ENCODE assay signal across 21 cellular contexts in the genomic region with DNA sequence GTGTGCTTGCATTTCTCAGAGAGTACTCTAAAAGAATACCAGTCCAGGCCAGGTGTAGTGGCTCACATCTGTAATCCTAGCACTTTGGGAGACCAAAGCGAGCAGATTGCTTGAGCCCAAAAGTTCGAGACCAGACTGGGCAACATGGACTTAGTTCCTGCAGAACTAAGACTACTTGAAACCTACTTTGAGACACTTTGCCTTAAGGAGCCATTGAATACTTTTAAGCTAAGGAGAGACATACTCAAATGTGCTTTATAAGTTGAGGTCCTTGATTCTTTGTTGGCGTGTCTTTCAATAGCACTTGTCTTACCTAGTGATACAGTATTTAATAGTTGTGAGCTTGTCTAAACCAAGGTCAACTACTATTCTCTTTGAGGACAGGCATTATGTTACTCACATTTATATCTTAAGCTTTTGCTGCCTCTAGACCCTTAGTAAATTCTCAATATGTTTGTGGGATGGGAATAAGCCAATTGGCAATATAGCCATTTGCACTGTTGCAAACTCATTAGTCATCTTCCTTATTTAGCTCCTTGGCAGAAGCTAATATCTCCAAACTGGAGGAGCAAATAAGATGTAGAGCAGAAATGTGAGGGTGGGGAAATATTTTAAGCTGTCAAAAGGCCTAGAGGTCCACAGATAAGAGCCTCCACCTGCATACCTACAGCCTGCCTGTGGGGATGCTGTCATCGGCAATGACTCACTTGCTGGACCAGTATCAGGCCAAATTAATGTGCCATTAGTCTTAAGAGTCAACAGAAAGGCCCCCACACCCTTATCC. TPM values are rescaled to one million over a fixed set of nuclear protein-coding genes. Genes with fewer than 3 reads are reported as not detected.
DNase-seq lines count a peak whose midpoint lies in the region; ATAC-seq and TF ChIP-seq lines count a peak whose summit lies in the region.
"Had no signal": no experiment of that assay in that cellular context is flagged by ENCODE, and none has a peak within 500 bp of the region (broad histone marks: within the 10 kb centered on the region; RNA-seq: fewer than 3 reads in every experiment).

No MANE protein-coding gene starts in this region.

- DNase-seq in AG08395 (ENCODE audit: low spot score): peak; percentile 48
- DNase-seq in HCT116 (ENCODE audit: low read depth, low spot score): no peak
- peak; percentile 21 to 54 for DNase-seq in cardiac fibroblast (ENCODE audit: low read depth in 2 of 2)
- peak; percentile 41 for DNase-seq in lung (ENCODE audit: low spot score)
- DNase-seq in GM19240 (ENCODE audit: insufficient read length, low spot score): no peak
- DNase-seq in CD8-positive, alpha-beta T cell: no peak
- no peak for DNase-seq in stimulated activated CD4-positive, alpha-beta T cell treated with anti-CD3 and anti-CD28 coated beads, Interleukin-15, amount 100 ng/mL, for 24 hours
- no peak for DNase-seq in middle frontal gyrus (ENCODE audit: extremely low spot score, low spot score)
- DNase-seq: activated CD4-positive, alpha-beta memory T cell treated with anti-CD3 and anti-CD28 coated beads for 36 hours; activated T-cell treated with anti-CD3 and anti-CD28 coated beads, Interleukin-2, amount 50 U/mL, for 48 hours; NCI-H1092; NCI-H2081 treated with DMSO at 0.1 percent for 48 hours; NCI-H526 treated with DMSO at 0.1 percent for 48 hours; SJCRH30; stimulated activated naive CD4-positive, alpha-beta T cell treated with Interleukin-2 at 50 U/mL for 16 hours; T-helper 17 cell; tibial artery had no signal

- no peaks in the 10 kb centered on the region for H3K4me1 Mint-ChIP-seq in CD8-positive, alpha-beta T cell (ENCODE audit: low read depth)
- H3K4me1 Mint-ChIP-seq: activated naive CD4-positive, alpha-beta T cell treated with anti-CD3 and anti-CD28 coated beads, Interleukin-2, amount 50 U/mL, for 24 hours; brain; T-helper 17 cell had no signal

- no peaks in the 10 kb centered on the region for H4K20me1 ChIP-seq in HCT116 (ENCODE audit: insufficient read depth)

- H3K36me3 Mint-ChIP-seq in CD8-positive, alpha-beta T cell: peaks cover 67% of the 10 kb centered on the region
- H3K36me3 Mint-ChIP-seq: brain had no signal

- H3K9me3 ChIP-seq in HCT116 (ENCODE audit: control insufficient read depth in 1 of 2, insufficient read depth in 1 of 2, low read depth in 1 of 2, low read length in 2 of 2) (no peaks in the 10 kb centered on the region), lung (ENCODE audit: control insufficient read depth in 2 of 2, insufficient read depth in 1 of 2, low read length in 1 of 2) (no peaks in the 10 kb centered on the region)
- no peaks in the 10 kb centered on the region for H3K9me3 ChIP-seq in CD8-positive, alpha-beta T cell (ENCODE audit: low read length)
- H3K9me3 ChIP-seq: SJCRH30, tibial artery had no signal

- no peak overlapping the region for H3K27ac ChIP-seq in HCT116 (ENCODE audit: low read depth, low read length)
- no peak overlapping the region for H3K27ac ChIP-seq in lung (ENCODE audit: low read depth in 1 of 2, low read length in 1 of 2)
- H3K27ac ChIP-seq in CD8-positive, alpha-beta T cell (ENCODE audit: low read depth, low read length): no peak overlapping the region
- H3K27ac ChIP-seq: SJCRH30, tibial artery, VCaP had no signal

- no peaks in the 10 kb centered on the region for H3K9me3 Mint-ChIP-seq in CD8-positive, alpha-beta T cell
- H3K9me3 Mint-ChIP-seq: activated CD4-positive, alpha-beta memory T cell treated with anti-CD3 and anti-CD28 coated beads for 36 hours; activated naive CD4-positive, alpha-beta T cell treated with anti-CD3 and anti-CD28 coated beads, Interleukin-2, amount 50 U/mL, for 24 hours; brain; dendritic cell treated with granulocyte-macrophage colony-stimulating factor and Interleukin-4, amounts not matched to agents 40 ng/mL and 50 ng/mL, for 4 days had no signal

- H3K4me3 ChIP-seq in HCT116 (replicated peaks in 1 of 2; ENCODE audit: low read depth in 1 of 2, low read length in 2 of 2): no peak overlapping the region
- H3K4me3 ChIP-seq in cardiac fibroblast (replicated peaks in 1 of 2; ENCODE audit: low read depth in 2 of 2, low read length in 2 of 2): no peak overlapping the region
- no peak overlapping the region for H3K4me3 ChIP-seq in lung
- H3K4me3 ChIP-seq in CD8-positive, alpha-beta T cell (ENCODE audit: low read depth, low read length): no peak overlapping the region
- H3K4me3 ChIP-seq: SJCRH30, tibial artery had no signal

- 69 to 89% methylated on average over 4 of the region's 4 CpGs for WGBS in lung, 2 donors

- TF ChIP-seq POLR2A in HCT116 (IDR thresholded peaks at IDR 0.05; ENCODE audit: borderline replicate concordance, extremely low read depth, insufficient read depth, insufficient read length): no peak

- H3K4me1 ChIP-seq in HCT116 (ENCODE audit: control insufficient read depth in 1 of 2, insufficient read depth in 2 of 2, low read length in 2 of 2): 0 out of 4 replicates have a peak, but pooled peaks cover 0 to under 1% of the 10 kb centered on the region in 2 experiments
- no peaks in the 10 kb centered on the region for H3K4me1 ChIP-seq in lung (ENCODE audit: control insufficient read depth in 2 of 2, insufficient read depth in 2 of 2, low read length in 2 of 2)
- no peaks in the 10 kb centered on the region for H3K4me1 ChIP-seq in CD8-positive, alpha-beta T cell (ENCODE audit: insufficient read depth, low read length)
- H3K4me1 ChIP-seq: SJCRH30, tibial artery had no signal

- CTCF ChIA-PET in HCT116 (lab: Charles Lee): no interaction called here
- CTCF ChIA-PET in CD8-positive, alpha-beta T cell (lab: Charles Lee): no interaction called here

- H3K9me2 ChIP-seq in HCT116 (ENCODE audit: insufficient read depth): no peaks in the 10 kb centered on the region

- H2AFZ ChIP-seq in HCT116 (ENCODE audit: low read depth, low read length, poor library complexity, severe bottlenecking): no peak overlapping the region

- no peak for TF ChIP-seq RAD21 in HCT116 (IDR thresholded peaks at IDR 0.05; ENCODE audit: low read depth)

- H3K27ac Mint-ChIP-seq in CD8-positive, alpha-beta T cell: no peak overlapping the region
- H3K27ac Mint-ChIP-seq: activated CD4-positive, alpha-beta memory T cell treated with anti-CD3 and anti-CD28 coated beads for 36 hours; activated naive CD4-positive, alpha-beta T cell treated with anti-CD3 and anti-CD28 coated beads, Interleukin-2, amount 50 U/mL, for 24 hours; dendritic cell treated with granulocyte-macrophage colony-stimulating factor and Interleukin-4, amounts not matched to agents 40 ng/mL and 50 ng/mL, for 4 days; T-helper 17 cell had no signal

- POLR2A ChIA-PET in HCT116 (lab: Charles Lee): no interaction called here
- POLR2A ChIA-PET in CD8-positive, alpha-beta T cell (lab: Charles Lee): no interaction called here

- no peak overlapping the region for H3K9ac ChIP-seq in HCT116 (ENCODE audit: low read length)

- H3K27me3 ChIP-seq in HCT116 (ENCODE audit: insufficient read depth, low read length) (no peaks in the 10 kb centered on the region), lung (ENCODE audit: control insufficient read depth, insufficient read depth) (no peaks in the 10 kb centered on the region)
- H3K27me3 ChIP-seq in CD8-positive, alpha-beta T cell (ENCODE audit: insufficient read depth, low read length): no peaks in the 10 kb centered on the region
- H3K27me3 ChIP-seq: SJCRH30, tibial artery had no signal

- no TSS peak for BruUV-seq in HCT116 (replicated peaks; lab: Mats Ljungman, UMichigan)

- no peaks in the 10 kb centered on the region for H3K27me3 Mint-ChIP-seq in CD8-positive, alpha-beta T cell (ENCODE audit: low read depth)
- H3K27me3 Mint-ChIP-seq: activated CD4-positive, alpha-beta memory T cell treated with anti-CD3 and anti-CD28 coated beads for 36 hours; activated naive CD4-positive, alpha-beta T cell treated with anti-CD3 and anti-CD28 coated beads, Interleukin-2, amount 50 U/mL, for 24 hours; brain; dendritic cell treated with granulocyte-macrophage colony-stimulating factor and Interleukin-4, amounts not matched to agents 40 ng/mL and 50 ng/mL, for 4 days; T-helper 17 cell had no signal

- no peak overlapping the region for H3K4me3 Mint-ChIP-seq in CD8-positive, alpha-beta T cell
- H3K4me3 Mint-ChIP-seq: activated CD4-positive, alpha-beta memory T cell treated with anti-CD3 and anti-CD28 coated beads for 36 hours; activated naive CD4-positive, alpha-beta T cell treated with anti-CD3 and anti-CD28 coated beads, Interleukin-2, amount 50 U/mL, for 24 hours; brain; dendritic cell treated with granulocyte-macrophage colony-stimulating factor and Interleukin-4, amounts not matched to agents 40 ng/mL and 50 ng/mL, for 4 days; T-helper 17 cell had no signal

- TF ChIP-seq CTCF in HCT116 (IDR thresholded peaks at IDR 0.05 in 2 of 3, conservative IDR thresholded peaks at IDR 0.05 in 1 of 3; ENCODE audit: borderline replicate concordance in 1 of 3, insufficient read depth in 1 of 3, low read depth in 2 of 3, low read length in 2 of 3): no peak
- TF ChIP-seq CTCF in cardiac fibroblast (IDR thresholded peaks at IDR 0.05; ENCODE audit: low read depth, low read length): no peak
- TF ChIP-seq CTCF in lung (IDR thresholded peaks at IDR 0.05; ENCODE audit: control extremely low read depth, extremely low read depth): no peak
- TF ChIP-seq CTCF in CD8-positive, alpha-beta T cell (IDR thresholded peaks at IDR 0.05): no peak

- H3K36me3 ChIP-seq in HCT116 (ENCODE audit: control insufficient read depth in 1 of 2, insufficient read depth in 2 of 2, low read length in 2 of 2) (peaks cover 0 to 3% of the 10 kb centered on the region in 2 experiments; a peak in 1 of 4 replicates), lung (ENCODE audit: control insufficient read depth in 2 of 2, insufficient read depth in 2 of 2, low read length in 2 of 2) (peaks cover 21 to 35% of the 10 kb centered on the region in 2 donors)
- no peaks in the 10 kb centered on the region for H3K36me3 ChIP-seq in CD8-positive, alpha-beta T cell (ENCODE audit: insufficient read depth, low read length)
- H3K36me3 ChIP-seq: SJCRH30 had no signal

- intact Hi-C loops in HCT116 (cut with micrococcal nuclease): no loop called here
- intact Hi-C loops in CD8-positive, alpha-beta T cell (cut with DNase I, micrococcal nuclease): no loop called here

- RAD21 ChIA-PET in HCT116 (lab: Charles Lee; ENCODE audit: low non-redundant PET in 1 of 2, low total read pairs in 2 of 2, uncharacterized antibody in 2 of 2, unreplicated experiment in 2 of 2): no interaction called here

- H3K79me2 ChIP-seq in HCT116 (ENCODE audit: insufficient read depth, low read length): no peaks in the 10 kb centered on the region

- ATAC-seq in HCT116 (peak; percentile 42; the same call in 1 of the 2 replicates), lung (ENCODE audit: insufficient read depth, low FRiP score) (peak; percentile 68)
- no peak for ATAC-seq in CD8-positive, alpha-beta T cell
- ATAC-seq: T-helper 17 cell had no signal

- H3K4me2 ChIP-seq in HCT116 (ENCODE audit: low read length): no peak overlapping the region

RNA-seq across cellular contexts. Expression of gene SCPEP1, which starts 16.3 kb away (rescaled TPM):
- total RNA-seq in HCT116 (2021; ENCODE audit: unreplicated experiment) (28.3 TPM), lung (100 to 1,000 TPM in 1 of 2 donors, 10 to 100 TPM in 1; 49.5 to 105 TPM)
- 17.0 and 20.0 TPM in 2 replicates for polyA plus RNA-seq in HCT116 (2012)
- 100 to 1,000 TPM in 1 of 2 donors, 10 to 100 TPM in 1; 77.3 to 122 TPM for polyA plus RNA-seq in lung
- 10 to 100 TPM; 22.9 to 28.4 TPM for total RNA-seq in CD8-positive, alpha-beta T cell

RNA-seq across cellular contexts. Expression of gene COIL, which starts 33.4 kb away (rescaled TPM):
- total RNA-seq in HCT116 (2021; ENCODE audit: unreplicated experiment): 31.2 TPM
- polyA plus RNA-seq in HCT116 (2012): 11.4 and 14.6 TPM in 2 replicates
- total RNA-seq in lung: 10 to 100 TPM in 1 of 2 donors, 1 to 10 TPM in 1; 9.9 to 21.4 TPM
- 1 to 10 TPM; 7.2 to 9.5 TPM for polyA plus RNA-seq in lung
- total RNA-seq in CD8-positive, alpha-beta T cell: 10 to 100 TPM; 24.1 to 24.3 TPM

Comparison
In these comparisons a context has a peak if more than half of its experiments do, and no peak if none do; other contexts are left out.
1. DNase-seq: peak in AG08395 (single experiment), cardiac fibroblast (2 of 2) and lung (single experiment); none in HCT116 (single experiment), GM19240 (single experiment), CD8-positive, alpha-beta T cell (0 of 7), stimulated activated CD4-positive, alpha-beta T cell treated with anti-CD3 and anti-CD28 coated beads, Interleukin-15, amount 100 ng/mL, for 24 hours (single experiment) and middle frontal gyrus (single experiment).